19 cellular contexts compared by ENCODE assay signal in the genomic region with DNA sequence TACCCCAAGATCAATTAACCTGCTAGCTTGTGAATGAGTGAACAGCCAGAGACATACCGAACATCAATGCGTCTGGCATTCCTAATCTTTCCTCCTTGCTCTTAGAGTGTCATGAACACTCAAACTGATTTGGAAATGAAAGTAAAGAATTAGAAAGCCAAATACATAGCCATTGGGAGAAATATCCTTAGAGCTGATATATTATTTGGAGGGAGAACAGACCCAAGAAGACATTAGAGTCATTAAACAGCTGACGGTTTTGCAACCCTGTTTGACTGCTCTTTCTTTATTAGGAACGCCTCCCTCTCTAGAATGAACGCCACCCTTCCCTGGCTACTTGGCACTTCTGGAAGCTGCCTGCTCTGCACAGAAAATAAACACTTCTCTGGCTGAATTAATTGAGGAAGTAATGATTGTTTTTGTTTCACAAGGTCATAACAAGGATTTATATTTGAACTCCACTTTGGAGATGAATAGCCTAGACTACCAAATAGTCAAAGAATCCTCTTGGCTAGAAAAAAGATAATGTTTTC. TPM values are rescaled to one million over a fixed set of nuclear protein-coding genes. Genes with fewer than 3 reads are reported as not detected.
DNase-seq lines count a peak whose midpoint lies in the region; ATAC-seq, FAIRE-seq and TF ChIP-seq lines count a peak whose summit lies in the region.
"Had no signal": no experiment of that assay in that cellular context is flagged by ENCODE, and none has a peak within 500 bp of the region (broad histone marks: within the 10 kb centered on the region; RNA-seq: fewer than 3 reads in every experiment).

No MANE protein-coding gene starts in this region.

- H3K36me3 Mint-ChIP-seq in CD8-positive, alpha-beta T cell = no peaks in the 10 kb centered on the region
- H3K36me3 Mint-ChIP-seq: activated naive CD8-positive, alpha-beta T cell; CD8-positive, alpha-beta memory T cell; stimulated activated naive B cell treated with anti-CD40 and anti-IgM and Interleukin-4, amounts not matched to agents 10 μg/mL and 1 μg/mL and 100 μg/mL, for 72 hours had no signal

- no peaks in the 10 kb centered on the region for H3F3A ChIP-seq in MM.1S (ENCODE audit: insufficient read depth, low read length)

- ATAC-seq in thoracic aorta (ENCODE audit: insufficient number of reproducible peaks, low FRiP score, low read depth) = no peak
- ATAC-seq in CD8-positive, alpha-beta T cell = no peak
- ATAC-seq: HCT116; stimulated activated naive B cell treated with anti-CD40 and anti-IgM and Interleukin-4, amounts not matched to agents 10 μg/mL and 1 μg/mL and 100 μg/mL, for 72 hours had no signal

- intact Hi-C loops in CD8-positive, alpha-beta T cell (cut with DNase I, micrococcal nuclease) = no loop called here

- H3K4me1 ChIP-seq in thoracic aorta (ENCODE audit: control insufficient read depth in 1 of 2, low read depth in 2 of 2) = peaks cover 11 to 33% of the 10 kb centered on the region in 2 donors
- H3K4me1 ChIP-seq in CD8-positive, alpha-beta T cell (ENCODE audit: insufficient read depth, low read length) = no peaks in the 10 kb centered on the region
- H3K4me1 ChIP-seq in MM.1S (ENCODE audit: low read length) = no peaks in the 10 kb centered on the region

- DNase-seq in DMS153 (lab: John Stamatoyannopoulos, UW) (peak; percentile 38), DMS153 treated with DMSO at 0.1 percent for 48 hours (lab: John Stamatoyannopoulos, UW; ENCODE audit: unreplicated experiment) (no peak), midbrain (lab: John Stamatoyannopoulos, UW) (peak; percentile 76), thoracic aorta (ENCODE audit: low spot score) (no peak), GM13976 (ENCODE audit: low spot score) (no peak), MM.1S (no peak)
- no peak for DNase-seq in CD8-positive, alpha-beta T cell
- DNase-seq: activated CD4-positive, CD25-positive, alpha-beta regulatory T cell; CD8-positive, alpha-beta memory T cell; erythroblast; mesendoderm; stimulated activated CD4-positive, alpha-beta T cell treated with anti-CD3 and anti-CD28 coated beads, Interleukin-4, amount 100 ng/mL, for 4 hours; stimulated activated naive B cell treated with anti-CD40 and anti-IgM and Interleukin-4, amounts not matched to agents 10 μg/mL and 1 μg/mL and 100 μg/mL, for 72 hours had no signal

- H3K27me3 Mint-ChIP-seq in CD8-positive, alpha-beta T cell (ENCODE audit: low read depth) = peaks cover 5% of the 10 kb centered on the region
- H3K27me3 Mint-ChIP-seq: CD8-positive, alpha-beta memory T cell had no signal

- CTCF ChIA-PET in CD8-positive, alpha-beta T cell (lab: Charles Lee) = no interaction called here

- H4K20me1 ChIP-seq in MM.1S (ENCODE audit: insufficient read depth, low read length) = no peaks in the 10 kb centered on the region

- H3K9me3 ChIP-seq in thoracic aorta = no peaks in the 10 kb centered on the region
- H3K9me3 ChIP-seq in CD8-positive, alpha-beta T cell (ENCODE audit: low read length) = no peaks in the 10 kb centered on the region
- H3K9me3 ChIP-seq in MM.1S (replicated peaks; ENCODE audit: insufficient read depth, low read length) = no peaks in the 10 kb centered on the region

- in situ Hi-C loops in GM13976 (cut with MboI; ENCODE audit: low sequenced_read_pairs, unreplicated experiment) = no loop called here

- H2AFZ ChIP-seq in MM.1S (ENCODE audit: low read length) = no peak overlapping the region

- TF ChIP-seq CTCF in thoracic aorta (IDR thresholded peaks at IDR 0.05) (no peak), GM13976 (IDR thresholded peaks at IDR 0.05; ENCODE audit: borderline replicate concordance, control extremely low read depth, extremely low read depth, insufficient read depth, missing control alignments) (no peak), MM.1S (IDR thresholded peaks at IDR 0.05; ENCODE audit: low read length) (no peak)
- no peak for TF ChIP-seq CTCF in CD8-positive, alpha-beta T cell (IDR thresholded peaks at IDR 0.05)

- no peaks in the 10 kb centered on the region for H3K79me2 ChIP-seq in MM.1S (ENCODE audit: low read length)

- H3K4me1 Mint-ChIP-seq in CD8-positive, alpha-beta T cell (ENCODE audit: low read depth) = no peaks in the 10 kb centered on the region
- H3K4me1 Mint-ChIP-seq: CD8-positive, alpha-beta memory T cell; central memory CD8-positive, alpha-beta T cell; stimulated activated naive B cell treated with anti-CD40 and anti-IgM and Interleukin-4, amounts not matched to agents 10 μg/mL and 1 μg/mL and 100 μg/mL, for 72 hours had no signal

- H3K9me2 ChIP-seq in MM.1S (replicated peaks; ENCODE audit: insufficient read depth, low read length) = no peaks in the 10 kb centered on the region

- no peak overlapping the region for H3K9ac ChIP-seq in MM.1S (ENCODE audit: low read length)

- H3K36me3 ChIP-seq in thoracic aorta = no peaks in the 10 kb centered on the region
- no peaks in the 10 kb centered on the region for H3K36me3 ChIP-seq in CD8-positive, alpha-beta T cell (ENCODE audit: insufficient read depth, low read length)
- H3K36me3 ChIP-seq in MM.1S (replicated peaks; ENCODE audit: insufficient read depth, low read length) = no peaks in the 10 kb centered on the region

- H3K27me3 ChIP-seq in thoracic aorta (replicated peaks; ENCODE audit: insufficient read depth) (no peaks in the 10 kb centered on the region), MM.1S (replicated peaks; ENCODE audit: insufficient read depth, low read length) (no peaks in the 10 kb centered on the region)
- no peaks in the 10 kb centered on the region for H3K27me3 ChIP-seq in CD8-positive, alpha-beta T cell (ENCODE audit: insufficient read depth, low read length)

- no peaks in the 10 kb centered on the region for H3K9me3 Mint-ChIP-seq in CD8-positive, alpha-beta T cell

- H3K27ac ChIP-seq in thoracic aorta (no peak overlapping the region), MM.1S (ENCODE audit: low read length) (no peak overlapping the region)
- no peak overlapping the region for H3K27ac ChIP-seq in CD8-positive, alpha-beta T cell (ENCODE audit: low read depth, low read length)
- H3K27ac ChIP-seq: 22Rv1 had no signal

- no peak overlapping the region for H3K4me3 Mint-ChIP-seq in CD8-positive, alpha-beta T cell
- H3K4me3 Mint-ChIP-seq: activated naive CD8-positive, alpha-beta T cell; CD8-positive, alpha-beta memory T cell; central memory CD8-positive, alpha-beta T cell; stimulated activated naive B cell treated with anti-CD40 and anti-IgM and Interleukin-4, amounts not matched to agents 10 μg/mL and 1 μg/mL and 100 μg/mL, for 72 hours had no signal

- H3K27ac Mint-ChIP-seq in CD8-positive, alpha-beta T cell = no peak overlapping the region
- H3K27ac Mint-ChIP-seq: activated naive CD8-positive, alpha-beta T cell; CD8-positive, alpha-beta memory T cell; stimulated activated naive B cell treated with anti-CD40 and anti-IgM and Interleukin-4, amounts not matched to agents 10 μg/mL and 1 μg/mL and 100 μg/mL, for 72 hours had no signal

- H3K4me2 ChIP-seq in MM.1S (ENCODE audit: low read depth, low read length) = no peak overlapping the region

- POLR2A ChIA-PET in CD8-positive, alpha-beta T cell (lab: Charles Lee) = no interaction called here

- H3K4me3 ChIP-seq in thoracic aorta (peak overlapping the region; percentile 48), MM.1S (ENCODE audit: low read length) (no peak overlapping the region)
- H3K4me3 ChIP-seq in CD8-positive, alpha-beta T cell (ENCODE audit: low read depth, low read length) = no peak overlapping the region

- peak; percentile 83 for FAIRE-seq in endometrium (lab: Jason Lieb, UNC)

RNA-seq across cellular contexts. Expression of a gene that starts 42.8 kb away (rescaled TPM):
- total RNA-seq in thoracic aorta = 10 to 100 TPM in 1 of 2 donors, 1 to 10 TPM in 1; 9.2 to 12.0 TPM
- not detected for total RNA-seq in CD8-positive, alpha-beta T cell
- total RNA-seq: CD8-positive, alpha-beta memory T cell; OCI-LY7 had no signal

Comparison
In these comparisons a context has a peak if more than half of its experiments do, and no peak if none do; other contexts are left out.
1. DNase-seq: peak in DMS153 (single experiment) and midbrain (single experiment); none in DMS153 treated with DMSO at 0.1 percent for 48 hours (single experiment), thoracic aorta (single experiment), CD8-positive, alpha-beta T cell (0 of 7), GM13976 (single experiment) and MM.1S (single experiment).
2. RNA of a gene that starts 42.8 kb away (total RNA-seq): 9.2 to 12.0 TPM in thoracic aorta; not detected in CD8-positive, alpha-beta T cell; every median in the first group is over 10 times any median in the second.